25 cellular contexts compared by ENCODE assay signal in the genomic region with DNA sequence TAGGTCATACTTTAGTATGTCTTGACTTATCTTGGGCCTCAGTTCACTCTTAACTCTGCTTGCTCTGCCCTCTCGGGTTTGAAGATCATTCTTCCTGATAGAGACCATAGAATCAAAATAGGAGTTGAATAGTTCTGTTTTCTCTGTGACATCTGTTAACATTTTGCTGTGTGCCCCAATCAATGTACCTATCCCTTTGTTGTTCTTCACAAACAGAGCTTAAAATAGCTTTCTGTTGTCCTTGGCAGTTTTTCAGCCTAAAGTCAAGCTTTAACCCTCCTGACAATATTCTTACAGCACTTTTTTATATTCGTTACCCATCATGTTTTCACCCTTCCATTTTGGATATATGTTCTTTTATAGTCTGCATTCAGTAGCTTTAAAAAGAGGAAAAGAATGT.
"Had no signal": no experiment of that assay in that cellular context is flagged by ENCODE, and none has a peak within 500 bp of the region (broad histone marks: within the 10 kb centered on the region; RNA-seq: fewer than 3 reads in every experiment).

No MANE protein-coding gene starts in this region.

- H3K27me3 ChIP-seq: left lung, pancreas, sigmoid colon, spleen, tibial nerve, uterus had no signal

- H3K36me3 ChIP-seq: left lung, pancreas, prostate gland, sigmoid colon, spleen, tibial nerve, uterus had no signal

- ATAC-seq: left cardiac atrium; left lung; mucosa of descending colon; naive thymus-derived CD4-positive, alpha-beta T cell; natural killer cell treated with Interleukin-12 subunit alpha and Interleukin-12 subunit beta and Interleukin-15 and Interleukin-18, amount 100 ng/mL, for 72 hours; pancreas; right cardiac atrium; stimulated activated memory B cell treated with anti-CD40 and anti-IgM and Interleukin-4, amounts not matched to agents 10 μg/mL and 1 μg/mL and 100 μg/mL, for 72 hours; stimulated activated naive CD8-positive, alpha-beta T cell treated with anti-CD3 and anti-CD28 coated beads, Interleukin-15, amount 100 ng/mL, for 72 hours had no signal

- H3K27ac ChIP-seq: left lung, pancreas, prostate gland, sigmoid colon, spleen, uterus had no signal

- H3K4me3 ChIP-seq: left lung, lung, mucosa of descending colon, pancreas, prostate gland, sigmoid colon, spleen, tibial nerve, uterus had no signal

- H3K9me3 ChIP-seq: left lung, mucosa of descending colon, pancreas, prostate gland, sigmoid colon, spleen, tibial nerve, uterus had no signal

- H3K4me1 ChIP-seq: left lung, pancreas, prostate gland, sigmoid colon, spleen, uterus had no signal

- DNase-seq: hippocampal formation; kidney glomerular epithelial cell; left cardiac atrium; left lung; mesendoderm; midbrain; mucosa of descending colon; naive thymus-derived CD4-positive, alpha-beta T cell; pancreas; posterior cingulate gyrus; retina; right cardiac atrium; sigmoid colon; small intestine; spleen; stimulated activated CD4-positive, alpha-beta T cell treated with anti-CD3 and anti-CD28 coated beads, Interleukin-4, amount 100 ng/mL, for 24 hours; stimulated activated naive CD4-positive, alpha-beta T cell treated with Interleukin-2 at 50 U/mL for 16 hours; stimulated activated naive CD8-positive, alpha-beta T cell treated with anti-CD3 and anti-CD28 coated beads, Interleukin-15, amount 100 ng/mL, for 72 hours; substantia nigra; uterus had no signal
